1 cellular context compared by ENCODE assay signal in the genomic region with DNA sequence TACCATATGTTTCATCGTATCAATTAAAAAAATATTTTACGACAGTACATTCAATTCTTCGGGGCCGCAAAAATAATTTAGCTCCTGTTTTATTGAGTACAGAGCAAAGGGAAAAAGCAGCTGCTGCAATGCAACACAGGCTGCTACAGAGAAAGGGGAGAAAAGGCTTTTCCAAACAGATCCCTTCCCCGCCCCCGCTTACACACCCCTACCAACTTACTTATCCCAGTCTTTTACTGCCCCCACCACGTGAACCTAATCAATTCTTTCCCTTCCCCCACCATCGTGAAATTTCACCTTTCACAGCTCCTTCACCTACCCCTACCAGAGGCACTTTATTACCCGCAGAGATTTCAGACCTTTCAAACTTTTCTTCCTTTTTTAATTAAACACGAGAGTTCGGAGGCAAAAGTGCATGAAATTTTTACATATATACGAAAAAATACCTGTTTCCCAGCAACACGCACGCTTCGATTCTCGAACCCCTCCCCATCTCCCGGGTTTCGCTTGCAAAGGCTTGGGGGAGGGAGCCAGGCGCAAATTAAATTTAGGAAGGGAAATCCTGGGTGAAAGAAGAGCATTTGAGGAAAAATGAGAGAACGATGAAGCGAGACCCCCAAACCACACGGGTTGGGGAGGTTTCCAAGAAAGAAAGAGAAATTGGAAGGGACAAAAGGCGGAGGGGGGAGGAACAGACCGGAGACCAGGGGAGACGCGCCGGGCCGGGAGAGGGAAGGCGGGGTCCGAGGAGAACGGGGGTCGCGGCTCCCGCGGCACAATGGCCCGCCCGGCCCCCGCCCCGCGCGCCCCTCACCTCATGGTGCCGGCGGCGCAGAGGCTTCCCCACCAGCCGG.
TF ChIP-seq lines count a peak whose summit lies in the region.

No MANE protein-coding gene starts in this region.

TF ChIP-seq in HepG2, 621 proteins besides CTCF, POLR2A, EP300 and RAD21 (continued from another document and continues in another):
- TF ChIP-seq, protein P1, sequence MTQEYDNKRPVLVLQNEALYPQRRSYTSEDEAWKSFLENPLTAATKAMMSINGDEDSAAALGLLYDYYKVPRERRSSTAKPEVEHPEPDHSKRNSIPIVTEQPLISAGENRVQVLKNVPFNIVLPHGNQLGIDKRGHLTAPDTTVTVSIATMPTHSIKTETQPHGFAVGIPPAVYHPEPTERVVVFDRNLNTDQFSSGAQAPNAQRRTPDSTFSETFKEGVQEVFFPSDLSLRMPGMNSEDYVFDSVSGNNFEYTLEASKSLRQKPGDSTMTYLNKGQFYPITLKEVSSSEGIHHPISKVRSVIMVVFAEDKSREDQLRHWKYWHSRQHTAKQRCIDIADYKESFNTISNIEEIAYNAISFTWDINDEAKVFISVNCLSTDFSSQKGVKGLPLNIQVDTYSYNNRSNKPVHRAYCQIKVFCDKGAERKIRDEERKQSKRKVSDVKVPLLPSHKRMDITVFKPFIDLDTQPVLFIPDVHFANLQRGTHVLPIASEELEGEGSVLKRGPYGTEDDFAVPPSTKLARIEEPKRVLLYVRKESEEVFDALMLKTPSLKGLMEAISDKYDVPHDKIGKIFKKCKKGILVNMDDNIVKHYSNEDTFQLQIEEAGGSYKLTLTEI (CRISPR knock-in tag; conservative IDR thresholded peaks at IDR 0.05): no peak
- no peak for TF ChIP-seq ZNF235 (CRISPR knock-in tag; IDR thresholded peaks at IDR 0.05; ENCODE audit: borderline replicate concordance)
- TF ChIP-seq, protein P2, sequence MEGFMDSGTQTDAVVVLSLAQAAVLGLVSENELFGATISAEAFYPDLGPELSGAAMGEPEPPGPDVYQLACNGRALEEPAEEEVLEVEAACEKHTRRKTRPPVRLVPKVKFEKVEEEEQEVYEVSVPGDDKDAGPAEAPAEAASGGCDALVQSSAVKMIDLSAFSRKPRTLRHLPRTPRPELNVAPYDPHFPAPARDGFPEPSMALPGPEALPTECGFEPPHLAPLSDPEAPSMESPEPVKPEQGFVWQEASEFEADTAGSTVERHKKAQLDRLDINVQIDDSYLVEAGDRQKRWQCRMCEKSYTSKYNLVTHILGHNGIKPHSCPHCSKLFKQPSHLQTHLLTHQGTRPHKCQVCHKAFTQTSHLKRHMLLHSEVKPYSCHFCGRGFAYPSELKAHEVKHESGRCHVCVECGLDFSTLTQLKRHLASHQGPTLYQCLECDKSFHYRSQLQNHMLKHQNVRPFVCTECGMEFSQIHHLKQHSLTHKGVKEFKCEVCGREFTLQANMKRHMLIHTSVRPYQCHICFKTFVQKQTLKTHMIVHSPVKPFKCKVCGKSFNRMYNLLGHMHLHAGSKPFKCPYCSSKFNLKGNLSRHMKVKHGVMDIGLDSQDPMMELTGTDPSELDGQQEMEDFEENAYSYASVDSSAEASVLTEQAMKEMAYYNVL (CRISPR knock-in tag; IDR thresholded peaks at IDR 0.05; ENCODE audit: borderline replicate concordance): no peak
- TF ChIP-seq, protein P3, sequence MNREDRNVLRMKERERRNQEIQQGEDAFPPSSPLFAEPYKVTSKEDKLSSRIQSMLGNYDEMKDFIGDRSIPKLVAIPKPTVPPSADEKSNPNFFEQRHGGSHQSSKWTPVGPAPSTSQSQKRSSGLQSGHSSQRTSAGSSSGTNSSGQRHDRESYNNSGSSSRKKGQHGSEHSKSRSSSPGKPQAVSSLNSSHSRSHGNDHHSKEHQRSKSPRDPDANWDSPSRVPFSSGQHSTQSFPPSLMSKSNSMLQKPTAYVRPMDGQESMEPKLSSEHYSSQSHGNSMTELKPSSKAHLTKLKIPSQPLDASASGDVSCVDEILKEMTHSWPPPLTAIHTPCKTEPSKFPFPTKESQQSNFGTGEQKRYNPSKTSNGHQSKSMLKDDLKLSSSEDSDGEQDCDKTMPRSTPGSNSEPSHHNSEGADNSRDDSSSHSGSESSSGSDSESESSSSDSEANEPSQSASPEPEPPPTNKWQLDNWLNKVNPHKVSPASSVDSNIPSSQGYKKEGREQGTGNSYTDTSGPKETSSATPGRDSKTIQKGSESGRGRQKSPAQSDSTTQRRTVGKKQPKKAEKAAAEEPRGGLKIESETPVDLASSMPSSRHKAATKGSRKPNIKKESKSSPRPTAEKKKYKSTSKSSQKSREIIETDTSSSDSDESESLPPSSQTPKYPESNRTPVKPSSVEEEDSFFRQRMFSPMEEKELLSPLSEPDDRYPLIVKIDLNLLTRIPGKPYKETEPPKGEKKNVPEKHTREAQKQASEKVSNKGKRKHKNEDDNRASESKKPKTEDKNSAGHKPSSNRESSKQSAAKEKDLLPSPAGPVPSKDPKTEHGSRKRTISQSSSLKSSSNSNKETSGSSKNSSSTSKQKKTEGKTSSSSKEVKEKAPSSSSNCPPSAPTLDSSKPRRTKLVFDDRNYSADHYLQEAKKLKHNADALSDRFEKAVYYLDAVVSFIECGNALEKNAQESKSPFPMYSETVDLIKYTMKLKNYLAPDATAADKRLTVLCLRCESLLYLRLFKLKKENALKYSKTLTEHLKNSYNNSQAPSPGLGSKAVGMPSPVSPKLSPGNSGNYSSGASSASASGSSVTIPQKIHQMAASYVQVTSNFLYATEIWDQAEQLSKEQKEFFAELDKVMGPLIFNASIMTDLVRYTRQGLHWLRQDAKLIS (CRISPR knock-in tag; IDR thresholded peaks at IDR 0.05): no peak
- TF ChIP-seq, protein P4, sequence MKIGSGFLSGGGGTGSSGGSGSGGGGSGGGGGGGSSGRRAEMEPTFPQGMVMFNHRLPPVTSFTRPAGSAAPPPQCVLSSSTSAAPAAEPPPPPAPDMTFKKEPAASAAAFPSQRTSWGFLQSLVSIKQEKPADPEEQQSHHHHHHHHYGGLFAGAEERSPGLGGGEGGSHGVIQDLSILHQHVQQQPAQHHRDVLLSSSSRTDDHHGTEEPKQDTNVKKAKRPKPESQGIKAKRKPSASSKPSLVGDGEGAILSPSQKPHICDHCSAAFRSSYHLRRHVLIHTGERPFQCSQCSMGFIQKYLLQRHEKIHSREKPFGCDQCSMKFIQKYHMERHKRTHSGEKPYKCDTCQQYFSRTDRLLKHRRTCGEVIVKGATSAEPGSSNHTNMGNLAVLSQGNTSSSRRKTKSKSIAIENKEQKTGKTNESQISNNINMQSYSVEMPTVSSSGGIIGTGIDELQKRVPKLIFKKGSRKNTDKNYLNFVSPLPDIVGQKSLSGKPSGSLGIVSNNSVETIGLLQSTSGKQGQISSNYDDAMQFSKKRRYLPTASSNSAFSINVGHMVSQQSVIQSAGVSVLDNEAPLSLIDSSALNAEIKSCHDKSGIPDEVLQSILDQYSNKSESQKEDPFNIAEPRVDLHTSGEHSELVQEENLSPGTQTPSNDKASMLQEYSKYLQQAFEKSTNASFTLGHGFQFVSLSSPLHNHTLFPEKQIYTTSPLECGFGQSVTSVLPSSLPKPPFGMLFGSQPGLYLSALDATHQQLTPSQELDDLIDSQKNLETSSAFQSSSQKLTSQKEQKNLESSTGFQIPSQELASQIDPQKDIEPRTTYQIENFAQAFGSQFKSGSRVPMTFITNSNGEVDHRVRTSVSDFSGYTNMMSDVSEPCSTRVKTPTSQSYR (CRISPR knock-in tag; IDR thresholded peaks at IDR 0.05; ENCODE audit: borderline replicate concordance): peak; percentile 74; the same call in 1 of the 2 replicates
- TF ChIP-seq RFX3 (CRISPR knock-in tag; IDR thresholded peaks at IDR 0.05): no peak
- TF ChIP-seq SPEN (CRISPR knock-in tag; IDR thresholded peaks at IDR 0.05; ENCODE audit: low read depth): no peak
- TF ChIP-seq ZNF296 (CRISPR knock-in tag; conservative IDR thresholded peaks at IDR 0.05): no peak
- no peak for TF ChIP-seq ZNF549 (CRISPR knock-in tag; IDR thresholded peaks at IDR 0.05)
- TF ChIP-seq PHF5A (CRISPR knock-in tag; IDR thresholded peaks at IDR 0.05; ENCODE audit: low read depth, unreplicated experiment): no peak
- TF ChIP-seq, protein P5, sequence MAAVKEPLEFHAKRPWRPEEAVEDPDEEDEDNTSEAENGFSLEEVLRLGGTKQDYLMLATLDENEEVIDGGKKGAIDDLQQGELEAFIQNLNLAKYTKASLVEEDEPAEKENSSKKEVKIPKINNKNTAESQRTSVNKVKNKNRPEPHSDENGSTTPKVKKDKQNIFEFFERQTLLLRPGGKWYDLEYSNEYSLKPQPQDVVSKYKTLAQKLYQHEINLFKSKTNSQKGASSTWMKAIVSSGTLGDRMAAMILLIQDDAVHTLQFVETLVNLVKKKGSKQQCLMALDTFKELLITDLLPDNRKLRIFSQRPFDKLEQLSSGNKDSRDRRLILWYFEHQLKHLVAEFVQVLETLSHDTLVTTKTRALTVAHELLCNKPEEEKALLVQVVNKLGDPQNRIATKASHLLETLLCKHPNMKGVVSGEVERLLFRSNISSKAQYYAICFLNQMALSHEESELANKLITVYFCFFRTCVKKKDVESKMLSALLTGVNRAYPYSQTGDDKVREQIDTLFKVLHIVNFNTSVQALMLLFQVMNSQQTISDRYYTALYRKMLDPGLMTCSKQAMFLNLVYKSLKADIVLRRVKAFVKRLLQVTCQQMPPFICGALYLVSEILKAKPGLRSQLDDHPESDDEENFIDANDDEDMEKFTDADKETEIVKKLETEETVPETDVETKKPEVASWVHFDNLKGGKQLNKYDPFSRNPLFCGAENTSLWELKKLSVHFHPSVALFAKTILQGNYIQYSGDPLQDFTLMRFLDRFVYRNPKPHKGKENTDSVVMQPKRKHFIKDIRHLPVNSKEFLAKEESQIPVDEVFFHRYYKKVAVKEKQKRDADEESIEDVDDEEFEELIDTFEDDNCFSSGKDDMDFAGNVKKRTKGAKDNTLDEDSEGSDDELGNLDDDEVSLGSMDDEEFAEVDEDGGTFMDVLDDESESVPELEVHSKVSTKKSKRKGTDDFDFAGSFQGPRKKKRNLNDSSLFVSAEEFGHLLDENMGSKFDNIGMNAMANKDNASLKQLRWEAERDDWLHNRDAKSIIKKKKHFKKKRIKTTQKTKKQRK (IDR thresholded peaks at IDR 0.05; ENCODE audit: low read length): no peak
- TF ChIP-seq ZNF282 (IDR thresholded peaks at IDR 0.05; ENCODE audit: partially characterized antibody): no peak
- no peak for TF ChIP-seq ZNF569 (CRISPR knock-in tag; IDR thresholded peaks at IDR 0.05; ENCODE audit: borderline replicate concordance)
- TF ChIP-seq KDM4B (CRISPR knock-in tag; IDR thresholded peaks at IDR 0.05): no peak
- no peak for TF ChIP-seq HOXA9 (CRISPR knock-in tag; IDR thresholded peaks at IDR 0.05; ENCODE audit: borderline replicate concordance)
- peak; percentile 47; the same call in 1 of the 2 replicates for TF ChIP-seq KDM5A (IDR thresholded peaks at IDR 0.05; ENCODE audit: borderline replicate concordance, low read length)
- TF ChIP-seq ZNF709 (CRISPR knock-in tag; IDR thresholded peaks at IDR 0.05): no peak
- TF ChIP-seq, protein P6, sequence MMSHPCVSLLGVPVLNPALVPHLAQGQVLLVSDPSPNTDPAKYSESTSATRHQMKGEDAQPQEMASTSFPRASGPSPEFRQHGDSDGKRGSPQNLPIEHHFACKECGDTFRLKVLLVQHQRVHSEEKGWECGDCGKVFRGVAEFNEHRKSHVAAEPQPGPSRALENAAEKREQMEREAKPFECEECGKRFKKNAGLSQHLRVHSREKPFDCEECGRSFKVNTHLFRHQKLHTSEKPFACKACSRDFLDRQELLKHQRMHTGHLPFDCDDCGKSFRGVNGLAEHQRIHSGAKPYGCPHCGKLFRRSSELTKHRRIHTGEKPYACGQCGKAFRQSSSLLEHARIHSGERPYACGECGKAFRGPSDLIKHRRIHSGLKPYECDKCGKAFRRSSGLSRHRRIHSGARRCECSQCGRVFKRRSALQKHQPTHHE (CRISPR knock-in tag; IDR thresholded peaks at IDR 0.05; ENCODE audit: borderline replicate concordance): no peak
- peak; percentile 41 for TF ChIP-seq ASH2L (IDR thresholded peaks at IDR 0.05; ENCODE audit: insufficient read length, low read depth, low read length)
- TF ChIP-seq, protein P7, sequence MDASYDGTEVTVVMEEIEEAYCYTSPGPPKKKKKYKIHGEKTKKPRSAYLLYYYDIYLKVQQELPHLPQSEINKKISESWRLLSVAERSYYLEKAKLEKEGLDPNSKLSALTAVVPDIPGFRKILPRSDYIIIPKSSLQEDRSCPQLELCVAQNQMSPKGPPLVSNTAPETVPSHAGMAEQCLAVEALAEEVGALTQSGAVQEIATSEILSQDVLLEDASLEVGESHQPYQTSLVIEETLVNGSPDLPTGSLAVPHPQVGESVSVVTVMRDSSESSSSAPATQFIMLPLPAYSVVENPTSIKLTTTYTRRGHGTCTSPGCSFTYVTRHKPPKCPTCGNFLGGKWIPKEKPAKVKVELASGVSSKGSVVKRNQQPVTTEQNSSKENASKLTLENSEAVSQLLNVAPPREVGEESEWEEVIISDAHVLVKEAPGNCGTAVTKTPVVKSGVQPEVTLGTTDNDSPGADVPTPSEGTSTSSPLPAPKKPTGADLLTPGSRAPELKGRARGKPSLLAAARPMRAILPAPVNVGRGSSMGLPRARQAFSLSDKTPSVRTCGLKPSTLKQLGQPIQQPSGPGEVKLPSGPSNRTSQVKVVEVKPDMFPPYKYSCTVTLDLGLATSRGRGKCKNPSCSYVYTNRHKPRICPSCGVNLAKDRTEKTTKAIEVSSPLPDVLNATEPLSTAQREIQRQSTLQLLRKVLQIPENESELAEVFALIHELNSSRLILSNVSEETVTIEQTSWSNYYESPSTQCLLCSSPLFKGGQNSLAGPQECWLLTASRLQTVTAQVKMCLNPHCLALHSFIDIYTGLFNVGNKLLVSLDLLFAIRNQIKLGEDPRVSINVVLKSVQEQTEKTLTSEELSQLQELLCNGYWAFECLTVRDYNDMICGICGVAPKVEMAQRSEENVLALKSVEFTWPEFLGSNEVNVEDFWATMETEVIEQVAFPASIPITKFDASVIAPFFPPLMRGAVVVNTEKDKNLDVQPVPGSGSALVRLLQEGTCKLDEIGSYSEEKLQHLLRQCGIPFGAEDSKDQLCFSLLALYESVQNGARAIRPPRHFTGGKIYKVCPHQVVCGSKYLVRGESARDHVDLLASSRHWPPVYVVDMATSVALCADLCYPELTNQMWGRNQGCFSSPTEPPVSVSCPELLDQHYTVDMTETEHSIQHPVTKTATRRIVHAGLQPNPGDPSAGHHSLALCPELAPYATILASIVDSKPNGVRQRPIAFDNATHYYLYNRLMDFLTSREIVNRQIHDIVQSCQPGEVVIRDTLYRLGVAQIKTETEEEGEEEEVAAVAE (CRISPR knock-in tag; IDR thresholded peaks at IDR 0.05; ENCODE audit: borderline replicate concordance): no peak
- TF ChIP-seq, protein P8, sequence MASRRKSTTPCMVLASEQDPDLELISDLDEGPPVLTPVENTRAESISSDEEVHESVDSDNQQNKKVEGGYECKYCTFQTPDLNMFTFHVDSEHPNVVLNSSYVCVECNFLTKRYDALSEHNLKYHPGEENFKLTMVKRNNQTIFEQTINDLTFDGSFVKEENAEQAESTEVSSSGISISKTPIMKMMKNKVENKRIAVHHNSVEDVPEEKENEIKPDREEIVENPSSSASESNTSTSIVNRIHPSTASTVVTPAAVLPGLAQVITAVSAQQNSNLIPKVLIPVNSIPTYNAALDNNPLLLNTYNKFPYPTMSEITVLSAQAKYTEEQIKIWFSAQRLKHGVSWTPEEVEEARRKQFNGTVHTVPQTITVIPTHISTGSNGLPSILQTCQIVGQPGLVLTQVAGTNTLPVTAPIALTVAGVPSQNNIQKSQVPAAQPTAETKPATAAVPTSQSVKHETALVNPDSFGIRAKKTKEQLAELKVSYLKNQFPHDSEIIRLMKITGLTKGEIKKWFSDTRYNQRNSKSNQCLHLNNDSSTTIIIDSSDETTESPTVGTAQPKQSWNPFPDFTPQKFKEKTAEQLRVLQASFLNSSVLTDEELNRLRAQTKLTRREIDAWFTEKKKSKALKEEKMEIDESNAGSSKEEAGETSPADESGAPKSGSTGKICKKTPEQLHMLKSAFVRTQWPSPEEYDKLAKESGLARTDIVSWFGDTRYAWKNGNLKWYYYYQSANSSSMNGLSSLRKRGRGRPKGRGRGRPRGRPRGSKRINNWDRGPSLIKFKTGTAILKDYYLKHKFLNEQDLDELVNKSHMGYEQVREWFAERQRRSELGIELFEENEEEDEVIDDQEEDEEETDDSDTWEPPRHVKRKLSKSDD (CRISPR knock-in tag; IDR thresholded peaks at IDR 0.05; ENCODE audit: low read depth): no peak
- 0 out of 2 replicates have a peak, but pooled peaks have one; percentile 9 for TF ChIP-seq ZNF775 (CRISPR knock-in tag; IDR thresholded peaks at IDR 0.05; ENCODE audit: borderline replicate concordance)
- 0 out of 2 replicates have a peak, but pooled peaks have one; percentile 14 for TF ChIP-seq ARNTL (CRISPR knock-in tag; IDR thresholded peaks at IDR 0.05)
- no peak for TF ChIP-seq NR2F2 (IDR thresholded peaks at IDR 0.05; ENCODE audit: borderline replicate concordance, low read depth)
- peak; percentile 35; the same call in 1 of the 2 replicates for TF ChIP-seq SIN3A (IDR thresholded peaks at IDR 0.05; ENCODE audit: borderline replicate concordance, low read depth, low read length)
